Comparison of ENCODE assay signal across 22 cellular contexts in genomic region chr7:31950101-31950755, GRCh38.
A peak's percentile ranks its signal among the peaks of the same experiment; 100 is the strongest.
DNase-seq lines count a peak whose midpoint lies in the region; ATAC-seq and TF ChIP-seq lines count a peak whose summit lies in the region.
"Had no signal": no experiment of that assay in that cellular context is flagged by ENCODE, and none has a peak within 500 bp of the region (broad histone marks: within the 10 kb centered on the region; RNA-seq: fewer than 3 reads in every experiment).

No MANE protein-coding gene starts in this region.

- peak; percentile 57 for ATAC-seq in HG03565 (IDR thresholded peaks at IDR 0.05; ENCODE audit: unreplicated experiment)
- ATAC-seq in natural killer cell, result peak; percentile 63 to 81 (median 74)
- no peak for ATAC-seq in HG02885 (IDR thresholded peaks at IDR 0.05; ENCODE audit: poor library complexity, unreplicated experiment)
- ATAC-seq: activated CD4-positive, CD25-positive, alpha-beta regulatory T cell treated with anti-CD3 and anti-CD28 coated beads, Interleukin-2, amount 50 U/mL, for 24 hours; Panc1; stimulated activated memory B cell treated with anti-CD40 and anti-IgM and Interleukin-4, amounts not matched to agents 10 μg/mL and 1 μg/mL and 100 μg/mL, for 72 hours had no signal

- in situ Hi-C loops in astrocyte of the spinal cord (cut with HindIII; ENCODE audit: low sequenced_read_pairs), result no loop called here

- H3K23ac ChIP-seq in trophoblast cell (ENCODE audit: low read length), result no peak overlapping the region

- peaks cover 0 to 6% of the 10 kb centered on the region in 2 donors for H3K27me3 Mint-ChIP-seq in natural killer cell (ENCODE audit: low read depth in 2 of 2)
- H3K27me3 Mint-ChIP-seq: CD4-positive, alpha-beta memory T cell; stimulated activated memory B cell treated with anti-CD40 and anti-IgM and Interleukin-4, amounts not matched to agents 10 μg/mL and 1 μg/mL and 100 μg/mL, for 72 hours had no signal

- H3K27ac Mint-ChIP-seq in natural killer cell, result peak overlapping the region in 1 of 2 donors; percentile 5
- H3K27ac Mint-ChIP-seq: CD4-positive, alpha-beta memory T cell; stimulated activated memory B cell treated with anti-CD40 and anti-IgM and Interleukin-4, amounts not matched to agents 10 μg/mL and 1 μg/mL and 100 μg/mL, for 72 hours; T-helper 1 cell treated with Interleukin-12 subunit alpha and Interleukin-12 subunit beta and Interleukin-4 antibody, amounts not matched to agents 30 μg/mL and 1 μg/mL, for 36 hours had no signal

- H2AK5ac ChIP-seq in trophoblast cell (ENCODE audit: low read length), result no peak overlapping the region

- no peaks in the 10 kb centered on the region for H3K36me3 ChIP-seq in smooth muscle cell (ENCODE audit: low read depth)
- no peaks in the 10 kb centered on the region for H3K36me3 ChIP-seq in trophoblast cell (ENCODE audit: control insufficient read depth in 1 of 2, insufficient read depth in 2 of 2, low read length in 2 of 2)
- H3K36me3 ChIP-seq: upper lobe of left lung had no signal

- no peak overlapping the region for H2BK5ac ChIP-seq in trophoblast cell (ENCODE audit: low read depth, low read length, poor library complexity)

- H3K14ac ChIP-seq in trophoblast cell (ENCODE audit: low read length), result no peak overlapping the region

- H3K4me3 Mint-ChIP-seq in natural killer cell, result peak overlapping the region; percentile 22
- H3K4me3 Mint-ChIP-seq: CD4-positive, alpha-beta memory T cell; stimulated activated memory B cell treated with anti-CD40 and anti-IgM and Interleukin-4, amounts not matched to agents 10 μg/mL and 1 μg/mL and 100 μg/mL, for 72 hours; T-helper 1 cell treated with Interleukin-12 subunit alpha and Interleukin-12 subunit beta and Interleukin-4 antibody, amounts not matched to agents 30 μg/mL and 1 μg/mL, for 36 hours had no signal

- peaks cover 11 to 29% of the 10 kb centered on the region in 2 donors for H3K4me1 Mint-ChIP-seq in natural killer cell
- H3K4me1 Mint-ChIP-seq: brain; CD4-positive, alpha-beta memory T cell; stimulated activated memory B cell treated with anti-CD40 and anti-IgM and Interleukin-4, amounts not matched to agents 10 μg/mL and 1 μg/mL and 100 μg/mL, for 72 hours had no signal

- no peak overlapping the region for H2BK120ac ChIP-seq in trophoblast cell (ENCODE audit: insufficient read depth, low read length, poor library complexity)

- H3K9me3 ChIP-seq in smooth muscle cell (replicated peaks; ENCODE audit: low read depth) (peaks cover 3% of the 10 kb centered on the region), trophoblast cell (ENCODE audit: insufficient read depth, low read depth, low read length) (no peaks in the 10 kb centered on the region)

- H3K4me1 ChIP-seq in smooth muscle cell (ENCODE audit: low read depth), result no peaks in the 10 kb centered on the region
- peaks cover 0 to 3% of the 10 kb centered on the region in 2 experiments for H3K4me1 ChIP-seq in trophoblast cell (ENCODE audit: control insufficient read depth in 1 of 2, insufficient read depth in 2 of 2, low read length in 2 of 2)
- H3K4me1 ChIP-seq: parathyroid adenoma had no signal

- peak; percentile 17 for DNase-seq in NOMO-1 treated with DMSO at 0.1 percent for 48 hours (lab: John Stamatoyannopoulos, UW; ENCODE audit: unreplicated experiment)
- DNase-seq in NOMO-1 (lab: John Stamatoyannopoulos, UW; ENCODE audit: unreplicated experiment in 2 of 2), result no peak
- DNase-seq in astrocyte of the spinal cord (ENCODE audit: low read depth, low spot score), result peak; percentile 54
- DNase-seq in natural killer cell, result no peak
- DNase-seq in smooth muscle cell (lab: John Stamatoyannopoulos, UW; ENCODE audit: unreplicated experiment), result no peak
- DNase-seq in trophoblast cell, result no peak
- DNase-seq: 8988T; activated naive CD4-positive, alpha-beta T cell treated with Interleukin-2 at 50 U/mL for 16 hours; CD4-positive, alpha-beta memory T cell; effector CD4-positive, alpha-beta T cell; MV-4-11; NCI-H524 treated with DMSO at 0.1 percent for 48 hours; small intestine; upper lobe of left lung had no signal

- TF ChIP-seq CTCF in astrocyte of the spinal cord (IDR thresholded peaks at IDR 0.05; ENCODE audit: low read depth, low read length) (no peak), natural killer cell (IDR thresholded peaks at IDR 0.05) (no peak), smooth muscle cell (IDR thresholded peaks at IDR 0.05; ENCODE audit: borderline replicate concordance, insufficient read depth, poor library complexity, severe bottlenecking) (no peak)

- no peak overlapping the region for H3K4me2 ChIP-seq in smooth muscle cell
- H3K4me2 ChIP-seq in trophoblast cell (ENCODE audit: low read length), result no peak overlapping the region

- H3K79me2 ChIP-seq in smooth muscle cell (ENCODE audit: low read depth), result no peaks in the 10 kb centered on the region
- no peaks in the 10 kb centered on the region for H3K79me2 ChIP-seq in trophoblast cell (ENCODE audit: control insufficient read depth, insufficient read depth, low read length, poor library complexity)
- H3K79me2 ChIP-seq: parathyroid adenoma had no signal

- H3K4me3 ChIP-seq in astrocyte of the spinal cord (ENCODE audit: low read depth, low read length) (no peak overlapping the region), smooth muscle cell (no peak overlapping the region), trophoblast cell (ENCODE audit: low read depth, low read length) (no peak overlapping the region)
- H3K4me3 ChIP-seq: upper lobe of left lung had no signal

- H3K27ac ChIP-seq in smooth muscle cell (ENCODE audit: low read depth) (no peak overlapping the region), trophoblast cell (ENCODE audit: low read depth, low read length) (no peak overlapping the region)
- H3K27ac ChIP-seq: parathyroid adenoma, upper lobe of left lung had no signal

- H3K4ac ChIP-seq in trophoblast cell (ENCODE audit: low read depth, low read length), result no peak overlapping the region

- H3K36me3 Mint-ChIP-seq in natural killer cell, result no peaks in the 10 kb centered on the region
- H3K36me3 Mint-ChIP-seq: brain; CD4-positive, alpha-beta memory T cell; stimulated activated memory B cell treated with anti-CD40 and anti-IgM and Interleukin-4, amounts not matched to agents 10 μg/mL and 1 μg/mL and 100 μg/mL, for 72 hours had no signal

- H3K18ac ChIP-seq in trophoblast cell (ENCODE audit: low read length), result no peak overlapping the region

- no peak overlapping the region for H4K91ac ChIP-seq in trophoblast cell (ENCODE audit: low read depth, low read length)

- H4K12ac ChIP-seq in trophoblast cell (ENCODE audit: low read depth, low read length), result no peak overlapping the region

- 47% methylated on average over 4 of the region's 4 CpGs for WGBS in smooth muscle cell (ENCODE audit: low lambda C conversion rate)
- WGBS in trophoblast cell (ENCODE audit: extremely low coverage, insufficient coverage, insufficient read length), result no CpG with 5 or more reads among the region's 4 CpGs

- no peaks in the 10 kb centered on the region for H4K20me1 ChIP-seq in smooth muscle cell (ENCODE audit: low read depth)

- no peaks in the 10 kb centered on the region for H3K79me1 ChIP-seq in trophoblast cell (ENCODE audit: low read length)

- no peak overlapping the region for H2BK12ac ChIP-seq in trophoblast cell (ENCODE audit: low read length)

- no peaks in the 10 kb centered on the region for H3K27me3 ChIP-seq in smooth muscle cell (ENCODE audit: low read depth)
- H3K27me3 ChIP-seq in trophoblast cell (ENCODE audit: insufficient read depth, low read length), result no peaks in the 10 kb centered on the region
- H3K27me3 ChIP-seq: upper lobe of left lung had no signal

- no peak overlapping the region for H4K8ac ChIP-seq in trophoblast cell (ENCODE audit: low read depth, low read length)

- no peaks in the 10 kb centered on the region for H3F3A ChIP-seq in smooth muscle cell (ENCODE audit: low read depth)

- H2AFZ ChIP-seq in smooth muscle cell (ENCODE audit: low read depth) (no peak overlapping the region), trophoblast cell (ENCODE audit: insufficient read depth, low read length, poor library complexity) (no peak overlapping the region)
- H2AFZ ChIP-seq: parathyroid adenoma had no signal

- intact Hi-C loops in natural killer cell (cut with micrococcal nuclease), result no loop called here

- H3K9ac ChIP-seq in smooth muscle cell (ENCODE audit: low read depth) (no peak overlapping the region), trophoblast cell (ENCODE audit: low read length) (no peak overlapping the region)
- H3K9ac ChIP-seq: parathyroid adenoma had no signal

- peaks cover 5 to 6% of the 10 kb centered on the region in 2 donors for H3K9me3 Mint-ChIP-seq in natural killer cell

Comparison
In these comparisons a context has a peak if more than half of its experiments do, and no peak if none do; other contexts are left out.
1. DNase-seq: peak in NOMO-1 treated with DMSO at 0.1 percent for 48 hours (single experiment) and astrocyte of the spinal cord (single experiment); none in NOMO-1 (0 of 2), natural killer cell (single experiment), smooth muscle cell (single experiment) and trophoblast cell (0 of 2).